Comparison of ENCODE assay signal across 8 cellular contexts in the genomic region with DNA sequence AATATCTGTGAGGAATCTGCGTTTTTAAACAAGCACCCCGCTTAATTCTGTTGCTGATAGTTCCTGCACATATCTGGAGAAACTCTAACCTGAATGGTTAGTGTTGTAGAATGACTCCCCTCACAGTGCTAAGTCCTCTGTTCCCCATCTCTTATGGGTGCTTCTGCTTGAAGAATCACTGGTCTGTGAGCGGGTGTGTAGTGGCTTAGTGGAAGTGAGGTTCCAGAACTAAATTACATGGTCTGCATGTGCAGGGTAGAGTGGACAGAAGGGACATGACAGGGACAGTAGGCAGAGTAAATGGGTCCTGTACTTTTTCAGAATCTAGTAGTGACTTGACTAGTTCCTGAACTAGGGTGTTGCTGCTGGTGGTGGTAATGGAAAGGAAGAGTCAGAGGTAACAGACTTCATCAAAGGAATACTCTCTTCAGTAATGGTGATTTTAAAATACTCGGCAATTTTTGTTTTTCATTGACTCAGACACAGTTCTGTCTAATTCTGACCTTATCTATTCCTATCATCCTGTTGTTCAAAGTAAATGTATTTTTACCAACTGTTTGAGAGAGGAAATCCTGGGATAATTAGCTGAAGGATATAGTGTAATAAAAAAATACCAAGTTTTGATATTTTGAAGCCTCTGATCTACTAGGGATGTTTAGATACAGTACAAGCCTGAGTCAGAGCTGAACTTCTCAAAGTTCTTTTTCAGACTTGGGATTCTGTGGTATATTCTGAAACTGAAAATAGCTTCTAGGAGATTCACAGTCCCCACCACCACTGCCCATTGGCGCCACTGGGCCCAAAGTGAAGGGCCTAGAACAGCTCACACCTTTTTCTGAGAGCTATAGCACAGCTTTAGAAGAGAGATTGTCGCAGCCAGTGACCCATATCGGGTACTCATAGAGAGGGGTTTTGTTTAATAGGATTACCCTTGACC. TPM values are rescaled to one million over a fixed set of nuclear protein-coding genes. Genes with fewer than 3 reads are reported as not detected.
DNase-seq lines count a peak whose midpoint lies in the region; ATAC-seq and TF ChIP-seq lines count a peak whose summit lies in the region.

No MANE protein-coding gene starts in this region.

- 0 out of 2 replicates have a peak, but pooled peaks have one; percentile 6 for TF ChIP-seq CTCF in BJ (IDR thresholded peaks at IDR 0.05; ENCODE audit: insufficient read depth, low read depth, low read length)

- H3K27me3 ChIP-seq in BJ (ENCODE audit: control insufficient read depth, insufficient read depth, low read length) (no peaks in the 10 kb centered on the region), skeletal muscle tissue (ENCODE audit: control insufficient read depth in 3 of 3, insufficient read depth in 3 of 3, low read length in 3 of 3) (no peaks in the 10 kb centered on the region)

- peaks cover 2% of the 10 kb centered on the region for H3K36me3 Mint-ChIP-seq in activated naive CD8-positive, alpha-beta T cell treated with anti-CD3 and anti-CD28 coated beads for 36 hours

- CTCF ChIA-PET in BJ (lab: Yijun Ruan, JAX): interaction anchor here (0.6 kb wide), 1 partner anchor 11 kb away, joined by 4 read pairs; no protein-coding TSS in a partner anchor

- H3K9ac ChIP-seq in skeletal muscle tissue (ENCODE audit: low read depth in 1 of 3, low read length in 3 of 3): no peak overlapping the region

- no peaks in the 10 kb centered on the region; the same call in 1 of the 2 replicates for H3K36me3 ChIP-seq in BJ (ENCODE audit: control insufficient read depth, insufficient read depth, low read length)
- H3K36me3 ChIP-seq in skeletal muscle tissue (ENCODE audit: control insufficient read depth in 3 of 3, insufficient read depth in 3 of 3, low read length in 3 of 3): no peaks in the 10 kb centered on the region

- POLR2A ChIA-PET in BJ (lab: Charles Lee): no interaction called here

- DNase-seq in BJ (ENCODE audit: low read depth): no peak
- DNase-seq in activated naive CD8-positive, alpha-beta T cell treated with anti-CD3 and anti-CD28 coated beads for 36 hours: peak; percentile 50
- DNase-seq in NCI-H2107 treated with DMSO at 0.1 percent for 48 hours (lab: John Stamatoyannopoulos, UW; ENCODE audit: unreplicated experiment): no peak
- no peak for DNase-seq in C1 segment of cervical spinal cord (lab: John Stamatoyannopoulos, UW)
- DNase-seq in NCI-H2029 treated with DMSO at 0.1 percent for 48 hours (lab: John Stamatoyannopoulos, UW): no peak

- H3K4me3 ChIP-seq in BJ (ENCODE audit: low read depth, low read length): no peak overlapping the region
- no peak overlapping the region for H3K4me3 ChIP-seq in skeletal muscle tissue (ENCODE audit: low read length in 3 of 3)

- H3K4me3 Mint-ChIP-seq in activated naive CD8-positive, alpha-beta T cell treated with anti-CD3 and anti-CD28 coated beads for 36 hours: no peak overlapping the region

- H3K27ac ChIP-seq in skeletal muscle tissue (ENCODE audit: low read depth, low read length): peak overlapping the region; percentile 13

- peak overlapping the region; percentile 1 for H3K27ac Mint-ChIP-seq in activated naive CD8-positive, alpha-beta T cell treated with anti-CD3 and anti-CD28 coated beads for 36 hours

- H3K4me1 ChIP-seq in skeletal muscle tissue (ENCODE audit: control insufficient read depth in 3 of 3, insufficient read depth in 3 of 3, low read length in 3 of 3): peaks cover 25 to 33% (median 29%) of the 10 kb centered on the region in 3 donors

- peaks cover 3% of the 10 kb centered on the region for H3K9me3 Mint-ChIP-seq in activated naive CD8-positive, alpha-beta T cell treated with anti-CD3 and anti-CD28 coated beads for 36 hours

- no peaks in the 10 kb centered on the region for H3K9me3 ChIP-seq in skeletal muscle tissue (ENCODE audit: control insufficient read depth in 3 of 3, low read length in 3 of 3)

- peaks cover 40% of the 10 kb centered on the region for H3K4me1 Mint-ChIP-seq in activated naive CD8-positive, alpha-beta T cell treated with anti-CD3 and anti-CD28 coated beads for 36 hours

- ATAC-seq in GM19324 (IDR thresholded peaks at IDR 0.05; ENCODE audit: low FRiP score, unreplicated experiment) (peak; percentile 91), HG03139 (IDR thresholded peaks at IDR 0.05; ENCODE audit: unreplicated experiment) (peak; percentile 95)

- no peaks in the 10 kb centered on the region for H3K27me3 Mint-ChIP-seq in activated naive CD8-positive, alpha-beta T cell treated with anti-CD3 and anti-CD28 coated beads for 36 hours

RNA-seq across cellular contexts. Expression of a gene that starts 55.5 kb away (rescaled TPM):
- polyA plus RNA-seq in BJ (2011; rRNA removed): 28.6 and 40.6 TPM in 2 replicates
- polyA minus RNA-seq in BJ (2011; rRNA and poly(A)+ RNA removed): 145 and 164 TPM in 2 replicates
- 10 to 100 TPM; 11.6 to 12.2 TPM for total RNA-seq in activated naive CD8-positive, alpha-beta T cell treated with anti-CD3 and anti-CD28 coated beads for 36 hours
- 140 TPM for total RNA-seq in skeletal muscle tissue

Comparison
In these comparisons a context has a peak if more than half of its experiments do, and no peak if none do; other contexts are left out.
1. RNA of a gene that starts 55.5 kb away (total RNA-seq): 140 TPM in skeletal muscle tissue (single experiment); 11.6 to 12.2 TPM in activated naive CD8-positive, alpha-beta T cell treated with anti-CD3 and anti-CD28 coated beads for 36 hours; every median in the first group is over 10 times any median in the second.